ENCODE assay signal across 8 cellular contexts in genomic region chr13:31209172-31209818, GRCh38. TPM values are rescaled to one million over a fixed set of nuclear protein-coding genes. Genes with fewer than 3 reads are reported as not detected.
DNase-seq lines count a peak whose midpoint lies in the region; ATAC-seq and TF ChIP-seq lines count a peak whose summit lies in the region.

No MANE protein-coding gene starts in this region.

- in situ Hi-C loops in KBM-7 (cut with MboI; ENCODE audit: low pct_unique_long_range_greater_than_20kb, low sequenced_read_pairs), result no loop called here

- no TSS peak for BruUV-seq in Calu3 (replicated peaks; lab: Mats Ljungman, UMichigan)

- peaks cover 28% of the 10 kb centered on the region for H3K4me1 Mint-ChIP-seq in activated CD8-positive, alpha-beta T cell treated with anti-CD3 and anti-CD28 coated beads for 36 hours (ENCODE audit: low read depth)
- H3K4me1 Mint-ChIP-seq in Calu3 (ENCODE audit: low read depth, unreplicated experiment), result peaks cover 9% of the 10 kb centered on the region

- no peak overlapping the region for H3K27ac Mint-ChIP-seq in activated CD8-positive, alpha-beta T cell treated with anti-CD3 and anti-CD28 coated beads for 36 hours
- H3K27ac Mint-ChIP-seq in Calu3 (ENCODE audit: unreplicated experiment), result no peak overlapping the region

- H3K4me3 Mint-ChIP-seq in activated CD8-positive, alpha-beta T cell treated with anti-CD3 and anti-CD28 coated beads for 36 hours, result no peak overlapping the region
- H3K4me3 Mint-ChIP-seq in Calu3 (ENCODE audit: low read depth, unreplicated experiment), result no peak overlapping the region

- CTCF ChIA-PET in activated CD8-positive, alpha-beta T cell treated with anti-CD3 and anti-CD28 coated beads for 36 hours (lab: Charles Lee), result interaction anchor here (0.9 to 1.7 kb wide), 2 partner anchors 9 to 10 kb away, joined by 3 to 4 read pairs; no protein-coding TSS in a partner anchor
- CTCF ChIA-PET in Calu3 (lab: Charles Lee), result no interaction called here

- ATAC-seq in activated CD8-positive, alpha-beta T cell treated with anti-CD3 and anti-CD28 coated beads for 36 hours, result peak; percentile 24
- ATAC-seq in GM19023 (IDR thresholded peaks at IDR 0.05; ENCODE audit: unreplicated experiment), result no peak

- H3K27me3 Mint-ChIP-seq in activated CD8-positive, alpha-beta T cell treated with anti-CD3 and anti-CD28 coated beads for 36 hours, result no peaks in the 10 kb centered on the region
- no peaks in the 10 kb centered on the region for H3K27me3 Mint-ChIP-seq in Calu3 (ENCODE audit: unreplicated experiment)

- no peak for TF ChIP-seq CTCF in activated CD8-positive, alpha-beta T cell treated with anti-CD3 and anti-CD28 coated beads for 36 hours (IDR thresholded peaks at IDR 0.05)
- no peak for TF ChIP-seq CTCF in Calu3 (IDR thresholded peaks at IDR 0.05; ENCODE audit: unreplicated experiment)

- peak; percentile 65 for DNase-seq in NCI-H748 (lab: John Stamatoyannopoulos, UW; ENCODE audit: unreplicated experiment)
- DNase-seq in NCI-H748 treated with DMSO at 0.1 percent for 48 hours (lab: John Stamatoyannopoulos, UW), result no peak
- peak; percentile 47 for DNase-seq in activated CD8-positive, alpha-beta T cell treated with anti-CD3 and anti-CD28 coated beads for 36 hours
- peak; percentile 45 for DNase-seq in hepatic stellate cell (ENCODE audit: low spot score)
- peak; percentile 21 for DNase-seq in stromal cell of bone marrow (ENCODE audit: low read depth)
- no peak for DNase-seq in Calu3
- no peak for DNase-seq in KBM-7

- H3K36me3 Mint-ChIP-seq in activated CD8-positive, alpha-beta T cell treated with anti-CD3 and anti-CD28 coated beads for 36 hours (ENCODE audit: low read depth), result no peaks in the 10 kb centered on the region
- H3K36me3 Mint-ChIP-seq in Calu3 (ENCODE audit: insufficient read depth, unreplicated experiment), result no peaks in the 10 kb centered on the region

- intact Hi-C loops in activated CD8-positive, alpha-beta T cell treated with anti-CD3 and anti-CD28 coated beads for 36 hours (cut with micrococcal nuclease), result no loop called here
- intact Hi-C loops in Calu3 (cut with micrococcal nuclease; ENCODE audit: unreplicated experiment), result no loop called here

- POLR2A ChIA-PET in activated CD8-positive, alpha-beta T cell treated with anti-CD3 and anti-CD28 coated beads for 36 hours (lab: Charles Lee), result interaction anchor here (1.1 kb wide), 1 partner anchor 8 kb away, joined by 3 read pairs; no protein-coding TSS in a partner anchor

- no peaks in the 10 kb centered on the region for H3K9me3 Mint-ChIP-seq in activated CD8-positive, alpha-beta T cell treated with anti-CD3 and anti-CD28 coated beads for 36 hours
- no peaks in the 10 kb centered on the region for H3K9me3 Mint-ChIP-seq in Calu3 (ENCODE audit: low read depth, unreplicated experiment)

RNA-seq across cellular contexts. Expression of gene B3GLCT, which starts 9.5 kb away (rescaled TPM):
- total RNA-seq in activated CD8-positive, alpha-beta T cell treated with anti-CD3 and anti-CD28 coated beads for 36 hours, result 1 to 10 TPM; 2.4 to 2.5 TPM
- total RNA-seq in Calu3 (2022), result 5.1 and 5.8 TPM in 2 replicates

RNA-seq across cellular contexts. Expression of gene HSPH1, which starts 47.6 kb away (rescaled TPM):
- 100 to 1,000 TPM; 214 TPM for total RNA-seq in activated CD8-positive, alpha-beta T cell treated with anti-CD3 and anti-CD28 coated beads for 36 hours
- total RNA-seq in Calu3 (2022), result 186 and 216 TPM in 2 replicates

Comparison
In these comparisons a context has a peak if more than half of its experiments do, and no peak if none do; other contexts are left out.
1. DNase-seq: peak in NCI-H748 (single experiment), activated CD8-positive, alpha-beta T cell treated with anti-CD3 and anti-CD28 coated beads for 36 hours (single experiment), hepatic stellate cell (single experiment) and stromal cell of bone marrow (single experiment); none in NCI-H748 treated with DMSO at 0.1 percent for 48 hours (single experiment), Calu3 (single experiment) and KBM-7 (single experiment).